ENCODE assay signal across 22 cellular contexts in genomic region chr2:233312874-233313273, GRCh38. TPM values are rescaled to one million over a fixed set of nuclear protein-coding genes. Genes with fewer than 3 reads are reported as not detected.
"Had no signal": no experiment of that assay in that cellular context is flagged by ENCODE, and none has a peak within 500 bp of the region (broad histone marks: within the 10 kb centered on the region; RNA-seq: fewer than 3 reads in every experiment).

No MANE protein-coding gene starts in this region.

- DNase-seq: activated CD4-positive, alpha-beta memory T cell treated with anti-CD3 and anti-CD28 coated beads for 36 hours; activated CD4-positive, CD25-positive, alpha-beta regulatory T cell treated with anti-CD3 and anti-CD28 coated beads, Interleukin-2, amount 50 U/mL, for 72 hours; activated naive CD8-positive, alpha-beta T cell treated with anti-CD3 and anti-CD28 coated beads, Interleukin-2, amount 50 U/mL, for 24 hours; esophagus squamous epithelium; foreskin fibroblast; head of caudate nucleus; mammary epithelial cell; occipital lobe; psoas muscle; sigmoid colon; stimulated activated CD4-positive, alpha-beta T cell treated with anti-CD3 and anti-CD28 coated beads, Interleukin-4, amount 100 ng/mL, for 1 hour; stimulated activated CD8-positive, alpha-beta memory T cell treated with anti-CD3 and anti-CD28 coated beads, Interleukin-4, amount 100 ng/mL, for 48 hours; stomach had no signal

- H3K9me3 ChIP-seq: ascending aorta, esophagus squamous epithelium, psoas muscle, stomach, thoracic aorta had no signal

- H3K36me3 Mint-ChIP-seq: activated CD4-positive, alpha-beta memory T cell treated with anti-CD3 and anti-CD28 coated beads for 36 hours; natural killer cell treated with Interleukin-12 subunit alpha and Interleukin-12 subunit beta and Interleukin-15 and Interleukin-18, amount 100 ng/mL, for 72 hours had no signal

- H3K9me3 Mint-ChIP-seq: activated CD4-positive, alpha-beta memory T cell treated with anti-CD3 and anti-CD28 coated beads for 36 hours; activated naive CD8-positive, alpha-beta T cell treated with anti-CD3 and anti-CD28 coated beads, Interleukin-2, amount 50 U/mL, for 24 hours; natural killer cell treated with Interleukin-12 subunit alpha and Interleukin-12 subunit beta and Interleukin-15 and Interleukin-18, amount 100 ng/mL, for 72 hours; T-helper 2 cell treated with Interferon-gamma antibody and Interleukin-4, amounts not matched to agents 5 μg/mL and 100 μg/mL, for 36 hours had no signal

- H3K4me3 ChIP-seq: ascending aorta, esophagus squamous epithelium, psoas muscle, sigmoid colon, stomach, thoracic aorta had no signal

- H3K36me3 ChIP-seq: ascending aorta, esophagus squamous epithelium, sigmoid colon, stomach, thoracic aorta had no signal

- H3K27ac Mint-ChIP-seq: activated CD4-positive, alpha-beta memory T cell treated with anti-CD3 and anti-CD28 coated beads for 36 hours; activated naive CD8-positive, alpha-beta T cell treated with anti-CD3 and anti-CD28 coated beads, Interleukin-2, amount 50 U/mL, for 24 hours; T-helper 2 cell treated with Interferon-gamma antibody and Interleukin-4, amounts not matched to agents 5 μg/mL and 100 μg/mL, for 36 hours had no signal

- H3K4me1 ChIP-seq: ascending aorta, esophagus squamous epithelium, psoas muscle, sigmoid colon, stomach had no signal

- FAIRE-seq: bronchial epithelial cell, islet of Langerhans had no signal

- H3K27ac ChIP-seq: ascending aorta, esophagus squamous epithelium, psoas muscle, sigmoid colon, stomach, thoracic aorta had no signal

- H3K27me3 ChIP-seq: ascending aorta, sigmoid colon, stomach had no signal

- H3K4me3 Mint-ChIP-seq: activated CD4-positive, alpha-beta memory T cell treated with anti-CD3 and anti-CD28 coated beads for 36 hours; activated naive CD8-positive, alpha-beta T cell treated with anti-CD3 and anti-CD28 coated beads, Interleukin-2, amount 50 U/mL, for 24 hours; T-helper 2 cell treated with Interferon-gamma antibody and Interleukin-4, amounts not matched to agents 5 μg/mL and 100 μg/mL, for 36 hours had no signal

- ATAC-seq: activated naive CD8-positive, alpha-beta T cell treated with anti-CD3 and anti-CD28 coated beads, Interleukin-2, amount 50 U/mL, for 24 hours; natural killer cell treated with Interleukin-12 subunit alpha and Interleukin-12 subunit beta and Interleukin-15 and Interleukin-18, amount 100 ng/mL, for 72 hours; psoas muscle had no signal

- H3K27me3 Mint-ChIP-seq: activated CD4-positive, alpha-beta memory T cell treated with anti-CD3 and anti-CD28 coated beads for 36 hours; activated naive CD8-positive, alpha-beta T cell treated with anti-CD3 and anti-CD28 coated beads, Interleukin-2, amount 50 U/mL, for 24 hours; natural killer cell treated with Interleukin-12 subunit alpha and Interleukin-12 subunit beta and Interleukin-15 and Interleukin-18, amount 100 ng/mL, for 72 hours had no signal

RNA-seq across cellular contexts. Expression of gene SAG, which starts 5.3 kb away (rescaled TPM):
- total RNA-seq: ascending aorta, bronchial epithelial cell, chondrocyte, esophagus squamous epithelium, mammary epithelial cell, mucosa of gallbladder, occipital lobe, psoas muscle, sigmoid colon, thoracic aorta, ureter had no signal
- polyA plus RNA-seq: mammary epithelial cell, psoas muscle, sigmoid colon, stomach had no signal
